24 cellular contexts compared by ENCODE assay signal in the genomic region with DNA sequence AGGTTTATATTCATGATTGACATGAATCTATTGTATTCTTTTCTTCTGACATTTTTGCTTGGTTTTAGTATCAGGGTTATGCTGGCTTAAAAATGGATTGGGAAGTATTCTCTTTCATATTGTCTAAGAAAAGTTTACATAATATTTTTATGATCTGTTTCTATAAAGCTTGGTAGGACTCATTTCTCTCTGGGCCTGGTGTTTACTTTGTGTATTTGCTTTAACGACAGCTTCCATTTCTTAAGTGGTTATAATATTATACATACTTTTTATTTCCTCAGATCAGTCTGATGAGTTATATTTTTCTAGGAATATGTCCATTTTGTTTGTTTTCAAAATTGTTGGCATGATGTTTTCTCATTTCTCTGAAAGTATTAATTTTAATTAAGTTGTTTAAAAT.
"Had no signal": no experiment of that assay in that cellular context is flagged by ENCODE, and none has a peak within 500 bp of the region (broad histone marks: within the 10 kb centered on the region; RNA-seq: fewer than 3 reads in every experiment).

No MANE protein-coding gene starts in this region.

- H3K4me3 ChIP-seq: SJCRH30 had no signal

- ATAC-seq: HepG2, Panc1, Right ventricle myocardium inferior, SK-N-SH treated with all-trans-retinoic acid at 6 μM for 48 hours had no signal

- FAIRE-seq: HepG2 had no signal

- H3K27me3 ChIP-seq: SJCRH30 had no signal

- H3K27ac ChIP-seq: RWPE1, SJCRH30 had no signal

- DNase-seq: IMR-90, Karpas-422, KG1, MM.1S, NCI-H1092 treated with DMSO at 0.1 percent for 48 hours, NCI-H1436, NCI-H187, NCI-H2029, NCI-H2081 treated with DMSO at 0.1 percent for 48 hours, NCI-H2171, NCI-H226, NCI-H446, NCI-H510A, NCI-H524 treated with DMSO at 0.1 percent for 48 hours, NCI-H69, NCI-H774, SHP77 treated with DMSO at 0.1 percent for 48 hours, SJCRH30, T-helper 1 cell had no signal
